In the genomic region with DNA sequence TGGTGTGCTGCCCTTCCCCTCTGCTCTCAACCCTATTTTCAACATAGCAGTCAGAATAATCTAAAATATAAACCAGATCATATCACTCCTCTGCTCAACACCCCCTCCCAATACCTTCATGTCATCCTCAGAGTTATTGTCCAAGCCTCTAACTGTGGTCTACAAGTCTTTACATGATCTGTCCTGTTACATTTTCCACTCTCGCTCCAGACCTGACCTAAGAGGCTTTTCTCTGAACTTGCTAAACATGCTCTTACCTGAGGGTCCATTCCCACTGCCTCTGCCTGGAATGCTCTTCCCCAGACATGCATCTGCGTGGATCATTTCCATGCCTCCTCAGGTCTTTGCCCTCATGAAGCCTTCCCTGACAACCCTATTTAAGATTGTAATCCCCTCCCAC, we compare ENCODE assay signal across 19 cellular contexts. TPM values are rescaled to one million over a fixed set of nuclear protein-coding genes. Genes with fewer than 3 reads are reported as not detected.
DNase-seq lines count a peak whose midpoint lies in the region; ATAC-seq, FAIRE-seq and TF ChIP-seq lines count a peak whose summit lies in the region.
"Had no signal": no experiment of that assay in that cellular context is flagged by ENCODE, and none has a peak within 500 bp of the region (broad histone marks: within the 10 kb centered on the region; RNA-seq: fewer than 3 reads in every experiment).

No MANE protein-coding gene starts in this region.

- no peaks in the 10 kb centered on the region for H3K27me3 ChIP-seq in transverse colon
- H3K27me3 ChIP-seq: body of pancreas, gastroesophageal sphincter, suprapubic skin had no signal

- H3K4me3 ChIP-seq in transverse colon (no peak overlapping the region), lower leg skin (ENCODE audit: low read depth, poor library complexity, severe bottlenecking) (no peak overlapping the region)
- H3K4me3 ChIP-seq: body of pancreas, gastroesophageal sphincter, suprapubic skin had no signal

- 86 to 95% methylated on average over 2 of the region's 2 CpGs for WGBS in transverse colon (ENCODE audit: low coverage in 1 of 2), 2 donors
- WGBS in lower leg skin, 2 donors = 86 to 98% methylated on average over 2 of the region's 2 CpGs

- in situ Hi-C loops in transverse colon (cut with MboI; ENCODE audit: low pct_ligation_motif_present in 1 of 4, low pct_unique_long_range_greater_than_20kb in 1 of 4, low sequenced_read_pairs in 3 of 4) = loop anchor here in 1 of 4 donors (25.0 kb wide), 1 partner anchor 636 kb away; no protein-coding TSS in a partner anchor

- no peak for FAIRE-seq in HTR-8/SVneo (lab: Jason Lieb, UNC)

- no peaks in the 10 kb centered on the region for H3K9me3 ChIP-seq in transverse colon
- H3K9me3 ChIP-seq: body of pancreas, gastroesophageal sphincter, suprapubic skin had no signal

- no peak for TF ChIP-seq EP300 in transverse colon (IDR thresholded peaks at IDR 0.05; ENCODE audit: low read depth)

- intact Hi-C loops in Right ventricle myocardium inferior (cut with DNase I) (no loop called here), Right ventricle myocardium superior (cut with DNase I) (no loop called here), transverse colon (cut with DNase I; ENCODE audit: low total_unique reads) (no loop called here), lower leg skin (cut with DNase I; ENCODE audit: low total_unique reads) (no loop called here), head of caudate nucleus (cut with DNase I) (no loop called here)

- TF ChIP-seq POLR2A in transverse colon (IDR thresholded peaks at IDR 0.05) (no peak), lower leg skin (IDR thresholded peaks at IDR 0.05) (no peak)

- ATAC-seq in Right ventricle myocardium inferior = peak; percentile 1
- no peak for ATAC-seq in Right ventricle myocardium superior (ENCODE audit: poor library complexity)
- ATAC-seq in HG03342 (IDR thresholded peaks at IDR 0.05; ENCODE audit: unreplicated experiment) = peak; percentile 1
- peak; percentile 14 for ATAC-seq in esophagus mucosa
- ATAC-seq: activated T-cell treated with anti-CD3 and anti-CD28 coated beads, Interleukin-2, amount 50 U/mL, for 4 hours; body of pancreas; gastroesophageal sphincter had no signal

- H3K4me1 ChIP-seq in transverse colon = peaks cover 0 to 3% (median 1%) of the 10 kb centered on the region in 4 donors
- H3K4me1 ChIP-seq: gastroesophageal sphincter had no signal

- no peaks in the 10 kb centered on the region for H3K36me3 ChIP-seq in transverse colon
- H3K36me3 ChIP-seq: suprapubic skin, WERI-Rb-1 had no signal

- peak overlapping the region in 3 of 4 donors; percentile 19 to 34 (median 26) for H3K27ac ChIP-seq in transverse colon
- H3K27ac ChIP-seq: gastroesophageal sphincter, suprapubic skin, WERI-Rb-1 had no signal

- DNase-seq in Right ventricle myocardium inferior (ENCODE audit: missing footprints) = no peak
- no peak for DNase-seq in Right ventricle myocardium superior
- no peak for DNase-seq in transverse colon
- DNase-seq in lower leg skin (ENCODE audit: low spot score in 2 of 2) = no peak
- no peak for DNase-seq in HTR-8/SVneo (ENCODE audit: insufficient read length, low spot score)
- DNase-seq in head of caudate nucleus = no peak
- DNase-seq: 8988T; activated CD4-positive, alpha-beta memory T cell treated with anti-CD3 and anti-CD28 coated beads for 36 hours; activated T-cell treated with anti-CD3 and anti-CD28 coated beads, Interleukin-2, amount 50 U/mL, for 4 hours; NCI-H187; NCI-H345; occipital lobe; WERI-Rb-1 had no signal

- TF ChIP-seq CTCF in transverse colon (IDR thresholded peaks at IDR 0.05) (no peak), lower leg skin (IDR thresholded peaks at IDR 0.05) (no peak)

RNA-seq across cellular contexts. Expression of gene NIPSNAP3B, which starts 12.0 kb away (rescaled TPM):
- 29.0 TPM for total RNA-seq in Right ventricle myocardium inferior
- 29.9 TPM for total RNA-seq in Right ventricle myocardium superior
- total RNA-seq in esophagus mucosa = 0.76 TPM
- total RNA-seq in transverse colon = 1 to 10 TPM in 1 of 4 donors, under 1 TPM in 1, not detected in 2; 0.68 to 1.3 TPM
- 1 to 10 TPM; 1.6 to 3.2 (median 1.9) TPM for total RNA-seq in lower leg skin
- total RNA-seq: MCF 10A had no signal

RNA-seq across cellular contexts. Expression of gene NIPSNAP3A, which starts 28.5 kb away (rescaled TPM):
- total RNA-seq in Right ventricle myocardium inferior (21.6 TPM), Right ventricle myocardium superior (18.7 TPM), esophagus mucosa (22.9 TPM), transverse colon (10 to 100 TPM in 2 of 4 donors, 1 to 10 TPM in 2; 2.6 to 56.3 (median 22.5) TPM), lower leg skin (10 to 100 TPM; 22.0 to 30.1 (median 26.0) TPM)
